8 cellular contexts compared by ENCODE assay signal in the genomic region with DNA sequence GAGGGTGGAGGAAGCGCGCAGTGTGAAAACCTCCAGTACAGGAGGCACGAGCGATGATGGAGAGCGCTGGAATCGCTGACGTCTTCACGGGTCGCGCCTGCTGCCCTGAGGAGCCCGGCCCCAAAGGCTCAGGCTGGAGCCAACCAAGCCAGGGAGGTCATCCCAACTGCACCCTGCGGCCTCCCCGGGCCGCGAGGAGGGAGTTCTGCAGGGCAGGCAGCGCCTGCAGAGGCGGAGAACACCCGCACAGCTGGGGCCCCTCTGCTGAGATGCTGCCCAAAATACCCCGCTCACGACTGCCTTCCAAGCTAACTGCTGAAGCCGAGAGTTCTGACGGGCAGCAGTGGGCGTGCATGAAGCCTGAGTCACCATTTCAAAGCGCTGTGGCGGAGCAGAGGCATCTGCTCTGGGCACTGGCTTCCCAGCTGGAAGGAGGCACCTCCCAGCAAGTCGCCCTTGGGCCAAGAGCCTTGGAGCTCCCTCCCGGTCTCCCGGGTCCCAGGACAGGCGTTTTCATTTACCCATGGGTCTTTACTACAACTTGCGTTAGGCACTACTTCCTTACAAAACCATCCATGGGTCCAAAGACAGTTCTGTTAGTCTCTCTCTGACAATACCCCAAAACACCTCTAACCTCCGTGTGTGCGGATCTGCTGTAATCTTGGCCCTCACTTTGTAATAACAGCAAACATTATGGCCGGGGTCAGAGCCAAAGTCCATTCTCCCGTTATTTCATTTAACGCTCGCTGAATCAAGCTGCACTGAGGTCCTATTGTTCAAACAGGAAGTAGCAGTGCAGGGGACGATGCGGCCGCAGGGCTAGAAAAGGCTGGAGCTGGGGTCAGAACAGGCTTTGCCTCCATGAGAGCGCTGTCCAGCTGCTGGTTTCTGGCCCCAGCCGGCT.
DNase-seq lines count a peak whose midpoint lies in the region; ATAC-seq, FAIRE-seq and TF ChIP-seq lines count a peak whose summit lies in the region.

No MANE protein-coding gene starts in this region.

- POLR2A ChIA-PET in activated CD4-positive, alpha-beta memory T cell treated with anti-CD3 and anti-CD28 coated beads for 36 hours (lab: Charles Lee): interaction anchor here (1.5 kb wide), 1 partner anchor 20 kb away, joined by 5 read pairs; no protein-coding TSS in a partner anchor

- FAIRE-seq in HTR-8/SVneo (lab: Jason Lieb, UNC): peak; percentile 76

- H3K4me1 Mint-ChIP-seq in activated CD4-positive, alpha-beta memory T cell treated with anti-CD3 and anti-CD28 coated beads for 36 hours (ENCODE audit: low read depth): peaks cover 15% of the 10 kb centered on the region

- intact Hi-C loops in activated CD4-positive, alpha-beta memory T cell treated with anti-CD3 and anti-CD28 coated beads for 36 hours (cut with micrococcal nuclease): loop anchor here (2.0 kb wide), 1 partner anchor 21 kb away; no protein-coding TSS in a partner anchor
- intact Hi-C loops in dorsolateral prefrontal cortex (cut with DNase I): no loop called here

- peak overlapping the region in 45 of 59 donors; percentile 10 to 85 (median 57) for H3K27ac ChIP-seq in dorsolateral prefrontal cortex
- no peak overlapping the region for H3K27ac ChIP-seq in lung (ENCODE audit: low read depth in 1 of 2, low read length in 1 of 2)

- H3K4me3 ChIP-seq in dorsolateral prefrontal cortex (peak overlapping the region; percentile 6 to 67 (median 46)), lung (no peak overlapping the region)

- H3K4me1 ChIP-seq in lung (ENCODE audit: control insufficient read depth in 2 of 2, insufficient read depth in 2 of 2, low read length in 2 of 2): peaks cover 0 to 5% of the 10 kb centered on the region in 2 donors

- H3K36me3 ChIP-seq in lung (ENCODE audit: control insufficient read depth in 2 of 2, insufficient read depth in 2 of 2, low read length in 2 of 2): peaks cover 0 to 5% of the 10 kb centered on the region in 2 donors

- ATAC-seq in lung (ENCODE audit: insufficient read depth, low FRiP score) (peak; percentile 59), GM18873 (IDR thresholded peaks at IDR 0.05; ENCODE audit: low FRiP score, unreplicated experiment) (no peak)

- 5 to 6% methylated on average over 40 to 41 of the region's 41 CpGs for WGBS in lung, 2 donors

- H3K27me3 ChIP-seq in dorsolateral prefrontal cortex: no peaks in the 10 kb centered on the region
- H3K27me3 ChIP-seq in lung (ENCODE audit: control insufficient read depth, insufficient read depth): no peaks in the 10 kb centered on the region

- peak overlapping the region; percentile 50 for H3K4me3 Mint-ChIP-seq in activated CD4-positive, alpha-beta memory T cell treated with anti-CD3 and anti-CD28 coated beads for 36 hours

- peaks cover 0 to 3% of the 10 kb centered on the region in 2 donors for H3K9me3 ChIP-seq in lung (ENCODE audit: control insufficient read depth in 2 of 2, insufficient read depth in 1 of 2, low read length in 1 of 2)

- H3K27ac Mint-ChIP-seq in activated CD4-positive, alpha-beta memory T cell treated with anti-CD3 and anti-CD28 coated beads for 36 hours: no peak overlapping the region

- no peak for TF ChIP-seq CTCF in dorsolateral prefrontal cortex (IDR thresholded peaks at IDR 0.05 in 54 of 56, conservative IDR thresholded peaks at IDR 0.05 in 2 of 56; ENCODE audit: low read depth in 1 of 56, partially characterized antibody in 56 of 56)
- TF ChIP-seq CTCF in lung (IDR thresholded peaks at IDR 0.05; ENCODE audit: control extremely low read depth, extremely low read depth): no peak

- peaks cover 14% of the 10 kb centered on the region for H3K27me3 Mint-ChIP-seq in activated CD4-positive, alpha-beta memory T cell treated with anti-CD3 and anti-CD28 coated beads for 36 hours

- DNase-seq in ELF-1 (ENCODE audit: low read depth, low spot score) (peak; percentile 93), HTR-8/SVneo (ENCODE audit: insufficient read length, low spot score) (peak; percentile 72), dorsolateral prefrontal cortex (peak in 9 of 10 donors; percentile 13 to 92 (median 80)), lung (ENCODE audit: low spot score) (peak; percentile 39), NCI-H1436 treated with DMSO at 0.1 percent for 48 hours (lab: John Stamatoyannopoulos, UW) (no peak)
- peak; percentile 86 for DNase-seq in activated CD4-positive, alpha-beta memory T cell treated with anti-CD3 and anti-CD28 coated beads for 36 hours
- DNase-seq in stimulated activated CD4-positive, alpha-beta T cell treated with anti-CD3 and anti-CD28 coated beads, Interleukin-4, amount 100 ng/mL, for 4 hours: peak; percentile 65 to 73

- CTCF ChIA-PET in activated CD4-positive, alpha-beta memory T cell treated with anti-CD3 and anti-CD28 coated beads for 36 hours (lab: Charles Lee): interaction anchor here (0.7 to 1.7 kb wide), 4 partner anchors 13 to 44 kb away, joined by 3 to 5 read pairs (median 4); no protein-coding TSS in a partner anchor

- H3K9me3 Mint-ChIP-seq in activated CD4-positive, alpha-beta memory T cell treated with anti-CD3 and anti-CD28 coated beads for 36 hours: no peaks in the 10 kb centered on the region

- H3K36me3 Mint-ChIP-seq in activated CD4-positive, alpha-beta memory T cell treated with anti-CD3 and anti-CD28 coated beads for 36 hours: peaks cover 5% of the 10 kb centered on the region

Comparison
In these comparisons a context has a peak if more than half of its experiments do, and no peak if none do; other contexts are left out.
1. H3K27ac ChIP-seq: peak in dorsolateral prefrontal cortex (45 of 59); none in lung (0 of 2).